ENCODE assay signal across 26 cellular contexts in genomic region chr17:73834684-73835343, GRCh38.
"Had no signal": no experiment of that assay in that cellular context is flagged by ENCODE, and none has a peak within 500 bp of the region (broad histone marks: within the 10 kb centered on the region; RNA-seq: fewer than 3 reads in every experiment).

No MANE protein-coding gene starts in this region.

- FAIRE-seq: colon, endometrium, urothelium cell line had no signal

- ATAC-seq: body of pancreas; heart right ventricle; left lung; lower lobe of right lung; natural killer cell treated with Interleukin-12 subunit alpha and Interleukin-12 subunit beta and Interleukin-15 and Interleukin-18, amount 100 ng/mL, for 72 hours; stimulated activated naive CD8-positive, alpha-beta T cell treated with anti-CD3 and anti-CD28 coated beads, Interleukin-15, Interleukin-2, amounts not matched to agents 100 U/mL and 50 U/mL, for 24 hours had no signal

- H3K4me1 ChIP-seq: adrenal gland, body of pancreas, esophagus squamous epithelium, heart right ventricle, left lung, lower lobe of right lung, testis had no signal

- H3K27ac Mint-ChIP-seq: natural killer cell treated with Interleukin-12 subunit alpha and Interleukin-12 subunit beta and Interleukin-15 and Interleukin-18, amount 100 ng/mL, for 72 hours had no signal

- H3K9me3 ChIP-seq: adrenal gland, body of pancreas, esophagus squamous epithelium, heart right ventricle, left lung, lower lobe of right lung, testis had no signal

- H3K36me3 ChIP-seq: adrenal gland, esophagus squamous epithelium, heart right ventricle, left lung, lower lobe of right lung had no signal

- H3K27ac ChIP-seq: adrenal gland, body of pancreas, epithelial cell of prostate, esophagus squamous epithelium, heart right ventricle, left lung, lower lobe of right lung, testis had no signal

- H3K4me3 ChIP-seq: adrenal gland, body of pancreas, esophagus squamous epithelium, heart right ventricle, left lung, lower lobe of right lung, testis had no signal

- DNase-seq: activated CD4-positive, alpha-beta T cell treated with anti-CD3 and anti-CD28 coated beads for 1 hour; activated CD8-positive, alpha-beta memory T cell treated with anti-CD3 and anti-CD28 coated beads, Interleukin-2, amount 50 U/mL, for 4 hours; activated naive CD4-positive, alpha-beta T cell; activated naive CD8-positive, alpha-beta T cell treated with anti-CD3 and anti-CD28 coated beads for 36 hours; activated T-cell treated with anti-CD3 and anti-CD28 coated beads, Interleukin-2, amount 50 U/mL, for 1 hour; adrenal gland; aorta; body of pancreas; effector CD8-positive, alpha-beta T cell; esophagus squamous epithelium; foreskin melanocyte; heart right ventricle; kidney glomerular epithelial cell; left lung; lower lobe of right lung; mesenchymal stem cell; right cardiac atrium; stimulated activated CD4-positive, alpha-beta T cell treated with anti-CD3 and anti-CD28 coated beads, Interleukin-4, amount 100 ng/mL, for 1 hour; stimulated activated naive CD8-positive, alpha-beta T cell treated with anti-CD3 and anti-CD28 coated beads, Interleukin-15, Interleukin-2, amounts not matched to agents 100 U/mL and 50 U/mL, for 24 hours; testis; trophoblast cell had no signal

- H3K27me3 ChIP-seq: adrenal gland, body of pancreas, testis had no signal
